Comparison of ENCODE assay signal across 1 cellular context in the genomic region with DNA sequence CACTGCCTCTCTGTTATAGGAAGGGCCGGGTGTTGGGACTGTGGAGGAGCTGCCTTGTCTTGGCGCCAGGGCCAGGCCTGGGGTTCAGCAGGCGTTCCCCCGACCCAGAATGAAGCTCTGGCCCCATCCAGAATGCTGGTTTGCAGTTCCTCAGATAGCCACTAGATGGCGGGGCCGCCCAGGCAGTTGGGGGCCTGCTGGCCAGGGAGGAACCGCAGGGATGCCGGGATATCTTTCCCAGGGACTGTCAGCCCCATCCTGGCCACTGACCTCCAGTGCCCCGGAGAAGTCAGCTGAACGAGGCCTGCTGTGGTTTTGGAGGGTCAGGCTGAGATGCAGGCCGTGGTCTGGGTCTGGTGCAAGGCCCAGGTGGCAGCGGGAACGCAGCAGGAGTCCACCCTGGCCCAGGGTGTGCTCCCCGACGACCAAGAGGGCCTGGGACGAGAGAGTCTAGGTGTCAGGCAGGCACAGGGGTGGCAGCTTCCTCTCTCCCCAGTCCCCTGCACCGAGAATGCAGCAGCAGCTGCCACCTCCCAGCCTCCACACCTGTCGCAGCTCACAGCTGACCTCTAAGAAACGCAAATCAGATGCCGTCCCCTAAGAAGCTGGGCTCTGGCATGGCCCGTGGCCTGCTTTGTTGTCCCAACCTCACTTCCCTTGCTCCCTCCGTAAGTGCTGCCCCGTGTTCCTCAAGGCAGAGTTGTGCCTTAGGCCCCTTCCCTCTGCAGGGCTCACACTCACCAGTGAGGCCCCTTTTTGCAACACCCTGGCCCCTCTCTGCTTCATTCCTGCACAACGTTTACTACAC.
TF ChIP-seq lines count a peak whose summit lies in the region.

No MANE protein-coding gene starts in this region.

TF ChIP-seq in HepG2, 621 proteins besides CTCF, POLR2A, EP300 and RAD21 (continued from another document and continues in another):
- TF ChIP-seq, protein P1, sequence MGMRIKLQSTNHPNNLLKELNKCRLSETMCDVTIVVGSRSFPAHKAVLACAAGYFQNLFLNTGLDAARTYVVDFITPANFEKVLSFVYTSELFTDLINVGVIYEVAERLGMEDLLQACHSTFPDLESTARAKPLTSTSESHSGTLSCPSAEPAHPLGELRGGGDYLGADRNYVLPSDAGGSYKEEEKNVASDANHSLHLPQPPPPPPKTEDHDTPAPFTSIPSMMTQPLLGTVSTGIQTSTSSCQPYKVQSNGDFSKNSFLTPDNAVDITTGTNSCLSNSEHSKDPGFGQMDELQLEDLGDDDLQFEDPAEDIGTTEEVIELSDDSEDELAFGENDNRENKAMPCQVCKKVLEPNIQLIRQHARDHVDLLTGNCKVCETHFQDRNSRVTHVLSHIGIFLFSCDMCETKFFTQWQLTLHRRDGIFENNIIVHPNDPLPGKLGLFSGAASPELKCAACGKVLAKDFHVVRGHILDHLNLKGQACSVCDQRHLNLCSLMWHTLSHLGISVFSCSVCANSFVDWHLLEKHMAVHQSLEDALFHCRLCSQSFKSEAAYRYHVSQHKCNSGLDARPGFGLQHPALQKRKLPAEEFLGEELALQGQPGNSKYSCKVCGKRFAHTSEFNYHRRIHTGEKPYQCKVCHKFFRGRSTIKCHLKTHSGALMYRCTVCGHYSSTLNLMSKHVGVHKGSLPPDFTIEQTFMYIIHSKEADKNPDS (CRISPR knock-in tag; IDR thresholded peaks at IDR 0.05), result no peak
- TF ChIP-seq TBP (CRISPR knock-in tag; IDR thresholded peaks at IDR 0.05), result no peak
- TF ChIP-seq HNF4G (IDR thresholded peaks at IDR 0.05; ENCODE audit: borderline replicate concordance, low read depth, low read length), result no peak; the same call in 1 of the 2 replicates
- TF ChIP-seq HNF4G (CRISPR knock-in tag; IDR thresholded peaks at IDR 0.05; ENCODE audit: borderline replicate concordance, low read depth), result peak; percentile 49; the same call in 1 of the 2 replicates
- TF ChIP-seq, protein P2, sequence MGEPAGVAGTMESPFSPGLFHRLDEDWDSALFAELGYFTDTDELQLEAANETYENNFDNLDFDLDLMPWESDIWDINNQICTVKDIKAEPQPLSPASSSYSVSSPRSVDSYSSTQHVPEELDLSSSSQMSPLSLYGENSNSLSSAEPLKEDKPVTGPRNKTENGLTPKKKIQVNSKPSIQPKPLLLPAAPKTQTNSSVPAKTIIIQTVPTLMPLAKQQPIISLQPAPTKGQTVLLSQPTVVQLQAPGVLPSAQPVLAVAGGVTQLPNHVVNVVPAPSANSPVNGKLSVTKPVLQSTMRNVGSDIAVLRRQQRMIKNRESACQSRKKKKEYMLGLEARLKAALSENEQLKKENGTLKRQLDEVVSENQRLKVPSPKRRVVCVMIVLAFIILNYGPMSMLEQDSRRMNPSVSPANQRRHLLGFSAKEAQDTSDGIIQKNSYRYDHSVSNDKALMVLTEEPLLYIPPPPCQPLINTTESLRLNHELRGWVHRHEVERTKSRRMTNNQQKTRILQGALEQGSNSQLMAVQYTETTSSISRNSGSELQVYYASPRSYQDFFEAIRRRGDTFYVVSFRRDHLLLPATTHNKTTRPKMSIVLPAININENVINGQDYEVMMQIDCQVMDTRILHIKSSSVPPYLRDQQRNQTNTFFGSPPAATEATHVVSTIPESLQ (CRISPR knock-in tag; conservative IDR thresholded peaks at IDR 0.05), result peak; percentile 66
- TF ChIP-seq ZBTB3 (CRISPR knock-in tag; IDR thresholded peaks at IDR 0.05; ENCODE audit: borderline replicate concordance, low read depth), result no peak
- no peak for TF ChIP-seq SMAD9 (CRISPR knock-in tag; IDR thresholded peaks at IDR 0.05)
- peak; percentile 88 for TF ChIP-seq SPEN (CRISPR knock-in tag; IDR thresholded peaks at IDR 0.05; ENCODE audit: low read depth)
- peak; percentile 91 for TF ChIP-seq MEIS1 (CRISPR knock-in tag; IDR thresholded peaks at IDR 0.05; ENCODE audit: borderline replicate concordance)
- peak; percentile 81 for TF ChIP-seq ZNF329 (CRISPR knock-in tag; IDR thresholded peaks at IDR 0.05; ENCODE audit: low read depth)
- TF ChIP-seq, protein P3, sequence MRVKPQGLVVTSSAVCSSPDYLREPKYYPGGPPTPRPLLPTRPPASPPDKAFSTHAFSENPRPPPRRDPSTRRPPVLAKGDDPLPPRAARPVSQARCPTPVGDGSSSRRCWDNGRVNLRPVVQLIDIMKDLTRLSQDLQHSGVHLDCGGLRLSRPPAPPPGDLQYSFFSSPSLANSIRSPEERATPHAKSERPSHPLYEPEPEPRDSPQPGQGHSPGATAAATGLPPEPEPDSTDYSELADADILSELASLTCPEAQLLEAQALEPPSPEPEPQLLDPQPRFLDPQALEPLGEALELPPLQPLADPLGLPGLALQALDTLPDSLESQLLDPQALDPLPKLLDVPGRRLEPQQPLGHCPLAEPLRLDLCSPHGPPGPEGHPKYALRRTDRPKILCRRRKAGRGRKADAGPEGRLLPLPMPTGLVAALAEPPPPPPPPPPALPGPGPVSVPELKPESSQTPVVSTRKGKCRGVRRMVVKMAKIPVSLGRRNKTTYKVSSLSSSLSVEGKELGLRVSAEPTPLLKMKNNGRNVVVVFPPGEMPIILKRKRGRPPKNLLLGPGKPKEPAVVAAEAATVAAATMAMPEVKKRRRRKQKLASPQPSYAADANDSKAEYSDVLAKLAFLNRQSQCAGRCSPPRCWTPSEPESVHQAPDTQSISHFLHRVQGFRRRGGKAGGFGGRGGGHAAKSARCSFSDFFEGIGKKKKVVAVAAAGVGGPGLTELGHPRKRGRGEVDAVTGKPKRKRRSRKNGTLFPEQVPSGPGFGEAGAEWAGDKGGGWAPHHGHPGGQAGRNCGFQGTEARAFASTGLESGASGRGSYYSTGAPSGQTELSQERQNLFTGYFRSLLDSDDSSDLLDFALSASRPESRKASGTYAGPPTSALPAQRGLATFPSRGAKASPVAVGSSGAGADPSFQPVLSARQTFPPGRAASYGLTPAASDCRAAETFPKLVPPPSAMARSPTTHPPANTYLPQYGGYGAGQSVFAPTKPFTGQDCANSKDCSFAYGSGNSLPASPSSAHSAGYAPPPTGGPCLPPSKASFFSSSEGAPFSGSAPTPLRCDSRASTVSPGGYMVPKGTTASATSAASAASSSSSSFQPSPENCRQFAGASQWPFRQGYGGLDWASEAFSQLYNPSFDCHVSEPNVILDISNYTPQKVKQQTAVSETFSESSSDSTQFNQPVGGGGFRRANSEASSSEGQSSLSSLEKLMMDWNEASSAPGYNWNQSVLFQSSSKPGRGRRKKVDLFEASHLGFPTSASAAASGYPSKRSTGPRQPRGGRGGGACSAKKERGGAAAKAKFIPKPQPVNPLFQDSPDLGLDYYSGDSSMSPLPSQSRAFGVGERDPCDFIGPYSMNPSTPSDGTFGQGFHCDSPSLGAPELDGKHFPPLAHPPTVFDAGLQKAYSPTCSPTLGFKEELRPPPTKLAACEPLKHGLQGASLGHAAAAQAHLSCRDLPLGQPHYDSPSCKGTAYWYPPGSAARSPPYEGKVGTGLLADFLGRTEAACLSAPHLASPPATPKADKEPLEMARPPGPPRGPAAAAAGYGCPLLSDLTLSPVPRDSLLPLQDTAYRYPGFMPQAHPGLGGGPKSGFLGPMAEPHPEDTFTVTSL (CRISPR knock-in tag; IDR thresholded peaks at IDR 0.05; ENCODE audit: borderline replicate concordance), result no peak
- TF ChIP-seq SMYD3 (CRISPR knock-in tag; IDR thresholded peaks at IDR 0.05), result no peak
- TF ChIP-seq, protein P4, sequence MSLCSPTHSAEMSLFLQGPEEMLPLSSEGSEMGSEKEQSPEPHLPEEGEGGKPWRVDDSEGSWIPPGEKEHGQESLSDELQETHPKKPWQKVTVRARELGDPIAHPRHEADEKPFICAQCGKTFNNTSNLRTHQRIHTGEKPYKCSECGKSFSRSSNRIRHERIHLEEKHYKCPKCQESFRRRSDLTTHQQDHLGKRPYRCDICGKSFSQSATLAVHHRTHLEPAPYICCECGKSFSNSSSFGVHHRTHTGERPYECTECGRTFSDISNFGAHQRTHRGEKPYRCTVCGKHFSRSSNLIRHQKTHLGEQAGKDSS (CRISPR knock-in tag; IDR thresholded peaks at IDR 0.05; ENCODE audit: borderline replicate concordance, low read depth), result no peak; the same call in 1 of the 2 replicates
- TF ChIP-seq ZNF652 (CRISPR knock-in tag; IDR thresholded peaks at IDR 0.05; ENCODE audit: borderline replicate concordance, low read depth), result 0 out of 2 replicates have a peak, but pooled peaks have one; percentile 21
- no peak for TF ChIP-seq ZNF232 (CRISPR knock-in tag; IDR thresholded peaks at IDR 0.05; ENCODE audit: borderline replicate concordance)
- no peak for TF ChIP-seq ZNF790 (CRISPR knock-in tag; IDR thresholded peaks at IDR 0.05; ENCODE audit: borderline replicate concordance)
- TF ChIP-seq, protein P5, sequence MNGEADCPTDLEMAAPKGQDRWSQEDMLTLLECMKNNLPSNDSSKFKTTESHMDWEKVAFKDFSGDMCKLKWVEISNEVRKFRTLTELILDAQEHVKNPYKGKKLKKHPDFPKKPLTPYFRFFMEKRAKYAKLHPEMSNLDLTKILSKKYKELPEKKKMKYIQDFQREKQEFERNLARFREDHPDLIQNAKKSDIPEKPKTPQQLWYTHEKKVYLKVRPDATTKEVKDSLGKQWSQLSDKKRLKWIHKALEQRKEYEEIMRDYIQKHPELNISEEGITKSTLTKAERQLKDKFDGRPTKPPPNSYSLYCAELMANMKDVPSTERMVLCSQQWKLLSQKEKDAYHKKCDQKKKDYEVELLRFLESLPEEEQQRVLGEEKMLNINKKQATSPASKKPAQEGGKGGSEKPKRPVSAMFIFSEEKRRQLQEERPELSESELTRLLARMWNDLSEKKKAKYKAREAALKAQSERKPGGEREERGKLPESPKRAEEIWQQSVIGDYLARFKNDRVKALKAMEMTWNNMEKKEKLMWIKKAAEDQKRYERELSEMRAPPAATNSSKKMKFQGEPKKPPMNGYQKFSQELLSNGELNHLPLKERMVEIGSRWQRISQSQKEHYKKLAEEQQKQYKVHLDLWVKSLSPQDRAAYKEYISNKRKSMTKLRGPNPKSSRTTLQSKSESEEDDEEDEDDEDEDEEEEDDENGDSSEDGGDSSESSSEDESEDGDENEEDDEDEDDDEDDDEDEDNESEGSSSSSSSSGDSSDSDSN (CRISPR knock-in tag; IDR thresholded peaks at IDR 0.05), result peak; percentile 86
- no peak for TF ChIP-seq MAFG (CRISPR knock-in tag; IDR thresholded peaks at IDR 0.05)
- peak; percentile 97 for TF ChIP-seq ZSCAN21 (CRISPR knock-in tag; IDR thresholded peaks at IDR 0.05; ENCODE audit: borderline replicate concordance)
- TF ChIP-seq, protein P6, sequence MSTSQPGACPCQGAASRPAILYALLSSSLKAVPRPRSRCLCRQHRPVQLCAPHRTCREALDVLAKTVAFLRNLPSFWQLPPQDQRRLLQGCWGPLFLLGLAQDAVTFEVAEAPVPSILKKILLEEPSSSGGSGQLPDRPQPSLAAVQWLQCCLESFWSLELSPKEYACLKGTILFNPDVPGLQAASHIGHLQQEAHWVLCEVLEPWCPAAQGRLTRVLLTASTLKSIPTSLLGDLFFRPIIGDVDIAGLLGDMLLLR (CRISPR knock-in tag; IDR thresholded peaks at IDR 0.05), result peak; percentile 56; the same call in 1 of the 2 replicates
- TF ChIP-seq, protein P7, sequence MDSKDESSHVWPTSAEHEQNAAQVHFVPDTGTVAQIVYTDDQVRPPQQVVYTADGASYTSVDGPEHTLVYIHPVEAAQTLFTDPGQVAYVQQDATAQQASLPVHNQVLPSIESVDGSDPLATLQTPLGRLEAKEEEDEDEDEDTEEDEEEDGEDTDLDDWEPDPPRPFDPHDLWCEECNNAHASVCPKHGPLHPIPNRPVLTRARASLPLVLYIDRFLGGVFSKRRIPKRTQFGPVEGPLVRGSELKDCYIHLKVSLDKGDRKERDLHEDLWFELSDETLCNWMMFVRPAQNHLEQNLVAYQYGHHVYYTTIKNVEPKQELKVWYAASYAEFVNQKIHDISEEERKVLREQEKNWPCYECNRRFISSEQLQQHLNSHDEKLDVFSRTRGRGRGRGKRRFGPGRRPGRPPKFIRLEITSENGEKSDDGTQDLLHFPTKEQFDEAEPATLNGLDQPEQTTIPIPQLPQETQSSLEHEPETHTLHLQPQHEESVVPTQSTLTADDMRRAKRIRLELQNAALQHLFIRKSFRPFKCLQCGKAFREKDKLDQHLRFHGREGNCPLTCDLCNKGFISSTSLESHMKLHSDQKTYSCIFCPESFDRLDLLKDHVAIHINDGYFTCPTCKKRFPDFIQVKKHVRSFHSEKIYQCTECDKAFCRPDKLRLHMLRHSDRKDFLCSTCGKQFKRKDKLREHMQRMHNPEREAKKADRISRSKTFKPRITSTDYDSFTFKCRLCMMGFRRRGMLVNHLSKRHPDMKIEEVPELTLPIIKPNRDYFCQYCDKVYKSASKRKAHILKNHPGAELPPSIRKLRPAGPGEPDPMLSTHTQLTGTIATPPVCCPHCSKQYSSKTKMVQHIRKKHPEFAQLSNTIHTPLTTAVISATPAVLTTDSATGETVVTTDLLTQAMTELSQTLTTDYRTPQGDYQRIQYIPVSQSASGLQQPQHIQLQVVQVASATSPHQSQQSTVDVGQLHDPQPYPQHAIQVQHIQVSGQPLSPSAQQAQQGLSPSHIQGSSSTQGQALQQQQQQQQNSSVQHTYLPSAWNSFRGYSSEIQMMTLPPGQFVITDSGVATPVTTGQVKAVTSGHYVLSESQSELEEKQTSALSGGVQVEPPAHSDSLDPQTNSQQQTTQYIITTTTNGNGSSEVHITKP (CRISPR knock-in tag; IDR thresholded peaks at IDR 0.05; ENCODE audit: low read depth), result peak; percentile 26; the same call in 1 of the 2 replicates
- TF ChIP-seq SCMH1 (CRISPR knock-in tag; IDR thresholded peaks at IDR 0.05; ENCODE audit: borderline replicate concordance), result no peak
- peak; percentile 58; the same call in 1 of the 2 replicates for TF ChIP-seq ZC3H4 (CRISPR knock-in tag; IDR thresholded peaks at IDR 0.05; ENCODE audit: borderline replicate concordance)
- TF ChIP-seq ZNF891 (CRISPR knock-in tag; IDR thresholded peaks at IDR 0.05), result no peak
